Comparison of ENCODE assay signal across 15 cellular contexts in genomic region chr11:2586091-2586792, GRCh38.
DNase-seq lines count a peak whose midpoint lies in the region; ATAC-seq and TF ChIP-seq lines count a peak whose summit lies in the region.
"Had no signal": no experiment of that assay in that cellular context is flagged by ENCODE, and none has a peak within 500 bp of the region (broad histone marks: within the 10 kb centered on the region; RNA-seq: fewer than 3 reads in every experiment).

No MANE protein-coding gene starts in this region.

- 71 to 96% (median 91%) methylated on average over 2 to 17 of the region's 17 CpGs for WGBS in spleen, 5 donors

- H3K36me3 ChIP-seq in spleen = peaks cover 0 to 62% (median 0%) of the 10 kb centered on the region in 6 donors
- H3K36me3 ChIP-seq in effector memory CD4-positive, alpha-beta T cell (ENCODE audit: control insufficient read depth, insufficient read depth, low read length) = peaks cover 23% of the 10 kb centered on the region
- H3K36me3 ChIP-seq: ascending aorta had no signal

- no peak for TF ChIP-seq CTCF in spleen (IDR thresholded peaks at IDR 0.05 in 8 of 11, conservative IDR thresholded peaks at IDR 0.05 in 3 of 11)

- intact Hi-C loops in spleen (cut with DNase I; ENCODE audit: low total_unique reads) = no loop called here

- no peak overlapping the region for H3K27ac ChIP-seq in spleen
- no peak overlapping the region for H3K27ac ChIP-seq in effector memory CD4-positive, alpha-beta T cell (ENCODE audit: insufficient read depth, low read length, poor library complexity, severe bottlenecking)
- H3K27ac ChIP-seq: ascending aorta had no signal

- no peak for TF ChIP-seq POLR2A in spleen (IDR thresholded peaks at IDR 0.05)

- H3K9me3 ChIP-seq in spleen = no peaks in the 10 kb centered on the region
- no peaks in the 10 kb centered on the region for H3K9me3 ChIP-seq in effector memory CD4-positive, alpha-beta T cell (ENCODE audit: control insufficient read depth, low read length)
- H3K9me3 ChIP-seq: ascending aorta had no signal

- H3K27me3 ChIP-seq in spleen (replicated peaks in 1 of 7) = no peaks in the 10 kb centered on the region
- no peaks in the 10 kb centered on the region for H3K27me3 ChIP-seq in effector memory CD4-positive, alpha-beta T cell (replicated peaks; ENCODE audit: control insufficient read depth, insufficient read depth, low read length, poor library complexity, severe bottlenecking)
- H3K27me3 ChIP-seq: ascending aorta had no signal

- no peak overlapping the region for H3K4me3 ChIP-seq in spleen
- H3K4me3 ChIP-seq in effector memory CD4-positive, alpha-beta T cell (ENCODE audit: insufficient read depth, low read depth, low read length, poor library complexity, severe bottlenecking) = no peak overlapping the region
- H3K4me3 ChIP-seq: ascending aorta had no signal

- ATAC-seq in HG03045 (IDR thresholded peaks at IDR 0.05; ENCODE audit: unreplicated experiment) = no peak
- ATAC-seq: naive thymus-derived CD8-positive, alpha-beta T cell had no signal

- H3K4me1 ChIP-seq in spleen = no peaks in the 10 kb centered on the region
- H3K4me1 ChIP-seq in effector memory CD4-positive, alpha-beta T cell (ENCODE audit: control insufficient read depth, insufficient read depth, low read length, poor library complexity, severe bottlenecking) = no peaks in the 10 kb centered on the region
- H3K4me1 ChIP-seq: ascending aorta had no signal

- DNase-seq in activated CD8-positive, alpha-beta memory T cell treated with anti-CD3 and anti-CD28 coated beads for 24 hours = peak; percentile 44
- no peak for DNase-seq in activated CD8-positive, alpha-beta memory T cell treated with anti-CD3 and anti-CD28 coated beads, Interleukin-2, amount 50 U/mL, for 48 hours
- peak; percentile 7 for DNase-seq in HuH-7 (ENCODE audit: low spot score)
- DNase-seq in islet precursor cell = peak; percentile 52
- DNase-seq in spleen = peak; percentile 59
- no peak for DNase-seq in NCI-H2171 (lab: John Stamatoyannopoulos, UW)
- no peak for DNase-seq in effector memory CD4-positive, alpha-beta T cell
- DNase-seq: DMS 273 treated with DMSO at 0.1 percent for 48 hours, Kasumi-1, NCI-H1694 treated with DMSO at 0.1 percent for 48 hours, NCI-H774, T1000 had no signal

Comparison
In these comparisons a context has a peak if more than half of its experiments do, and no peak if none do; other contexts are left out.
1. DNase-seq: peak in activated CD8-positive, alpha-beta memory T cell treated with anti-CD3 and anti-CD28 coated beads for 24 hours (single experiment), HuH-7 (single experiment), islet precursor cell (single experiment) and spleen (single experiment); none in activated CD8-positive, alpha-beta memory T cell treated with anti-CD3 and anti-CD28 coated beads, Interleukin-2, amount 50 U/mL, for 48 hours (single experiment), NCI-H2171 (single experiment) and effector memory CD4-positive, alpha-beta T cell (0 of 3).